ENCODE assay signal across 8 cellular contexts in genomic region chr13:42970824-42971669, GRCh38. TPM values are rescaled to one million over a fixed set of nuclear protein-coding genes. Genes with fewer than 3 reads are reported as not detected.
DNase-seq lines count a peak whose midpoint lies in the region; ATAC-seq and TF ChIP-seq lines count a peak whose summit lies in the region.

No MANE protein-coding gene starts in this region.

- H3K27ac ChIP-seq in gastroesophageal sphincter, result no peak overlapping the region
- no peak overlapping the region for H3K27ac ChIP-seq in suprapubic skin

- no peaks in the 10 kb centered on the region for H3K27me3 ChIP-seq in gastroesophageal sphincter
- no peaks in the 10 kb centered on the region for H3K27me3 ChIP-seq in suprapubic skin

- 65 to 70% methylated on average over 6 of the region's 6 CpGs for WGBS in gastroesophageal sphincter (ENCODE audit: low coverage in 1 of 2), 2 donors
- WGBS in suprapubic skin, result 63% methylated on average over 6 of the region's 6 CpGs

- H3K9me3 ChIP-seq in gastroesophageal sphincter, result no peaks in the 10 kb centered on the region
- no peaks in the 10 kb centered on the region for H3K9me3 ChIP-seq in suprapubic skin

- DNase-seq in SIG-M5 treated with dmso at 0.1 percent for 504 hours (lab: John Stamatoyannopoulos, UW; ENCODE audit: unreplicated experiment) (peak; percentile 57), SIG-M5 (lab: John Stamatoyannopoulos, UW) (no peak), NCI-H69 (lab: John Stamatoyannopoulos, UW) (peak; percentile 64), activated T-cell treated with anti-CD3 and anti-CD28 coated beads for 4 hours (peak; percentile 35), pons (ENCODE audit: low spot score) (peak; percentile 58), suprapubic skin (ENCODE audit: low spot score in 2 of 2) (no peak)

- no peak for TF ChIP-seq EP300 in gastroesophageal sphincter (IDR thresholded peaks at IDR 0.05)
- TF ChIP-seq EP300 in suprapubic skin (IDR thresholded peaks at IDR 0.05), result no peak

- H3K36me3 ChIP-seq in gastroesophageal sphincter (no peaks in the 10 kb centered on the region), suprapubic skin (no peaks in the 10 kb centered on the region)

- H3K4me3 ChIP-seq in gastroesophageal sphincter, result no peak overlapping the region
- H3K4me3 ChIP-seq in suprapubic skin, result no peak overlapping the region

- TF ChIP-seq POLR2A in gastroesophageal sphincter (IDR thresholded peaks at IDR 0.05) (no peak), suprapubic skin (IDR thresholded peaks at IDR 0.05) (no peak)

- ATAC-seq in HG02610 (IDR thresholded peaks at IDR 0.05; ENCODE audit: unreplicated experiment) (peak; percentile 57), gastroesophageal sphincter (no peak)

- H3K4me1 ChIP-seq in gastroesophageal sphincter (peaks cover 0 to 12% (median 3%) of the 10 kb centered on the region in 3 donors), suprapubic skin (peaks cover 23% of the 10 kb centered on the region)

- TF ChIP-seq CTCF in gastroesophageal sphincter (IDR thresholded peaks at IDR 0.05) (peak; percentile 36 to 74 (median 52)), suprapubic skin (IDR thresholded peaks at IDR 0.05) (peak in 1 of 2 donors; percentile 61)

RNA-seq across cellular contexts. Expression of gene EPSTI1, which starts 21.0 kb away (rescaled TPM):
- 10 to 100 TPM in 1 of 4 donors, 1 to 10 TPM in 3; 6.1 to 13.3 (median 7.8) TPM for total RNA-seq in gastroesophageal sphincter
- 1 to 10 TPM in 2 of 4 donors, under 1 TPM in 2; 0.53 to 2.7 (median 1.1) TPM for total RNA-seq in suprapubic skin

RNA-seq across cellular contexts. Expression of gene DNAJC15, which starts 52.3 kb away (rescaled TPM):
- 10 to 100 TPM in 3 of 4 donors, 1 to 10 TPM in 1; 9.3 to 21.6 (median 12.7) TPM for total RNA-seq in gastroesophageal sphincter
- 10 to 100 TPM in 1 of 4 donors, 1 to 10 TPM in 3; 5.6 to 10.9 (median 8.0) TPM for total RNA-seq in suprapubic skin

Comparison
In these comparisons a context has a peak if more than half of its experiments do, and no peak if none do; other contexts are left out.
1. DNase-seq: peak in SIG-M5 treated with dmso at 0.1 percent for 504 hours (single experiment), NCI-H69 (single experiment), activated T-cell treated with anti-CD3 and anti-CD28 coated beads for 4 hours (single experiment) and pons (single experiment); none in SIG-M5 (single experiment) and suprapubic skin (0 of 2).